1 cellular context compared by ENCODE assay signal in genomic region chr12:70242695-70243509, GRCh38.
TF ChIP-seq lines count a peak whose summit lies in the region.

A gene with protein sequence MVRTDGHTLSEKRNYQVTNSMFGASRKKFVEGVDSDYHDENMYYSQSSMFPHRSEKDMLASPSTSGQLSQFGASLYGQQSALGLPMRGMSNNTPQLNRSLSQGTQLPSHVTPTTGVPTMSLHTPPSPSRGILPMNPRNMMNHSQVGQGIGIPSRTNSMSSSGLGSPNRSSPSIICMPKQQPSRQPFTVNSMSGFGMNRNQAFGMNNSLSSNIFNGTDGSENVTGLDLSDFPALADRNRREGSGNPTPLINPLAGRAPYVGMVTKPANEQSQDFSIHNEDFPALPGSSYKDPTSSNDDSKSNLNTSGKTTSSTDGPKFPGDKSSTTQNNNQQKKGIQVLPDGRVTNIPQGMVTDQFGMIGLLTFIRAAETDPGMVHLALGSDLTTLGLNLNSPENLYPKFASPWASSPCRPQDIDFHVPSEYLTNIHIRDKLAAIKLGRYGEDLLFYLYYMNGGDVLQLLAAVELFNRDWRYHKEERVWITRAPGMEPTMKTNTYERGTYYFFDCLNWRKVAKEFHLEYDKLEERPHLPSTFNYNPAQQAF (plus strand): TSS chr12:70243433. CDS start chr12:70278227, 34,794 bp downstream.

TF ChIP-seq in GM12878, 131 proteins besides CTCF, POLR2A, EP300 and RAD21 (continued from another document and continues in another):
- TF ChIP-seq, protein P1, sequence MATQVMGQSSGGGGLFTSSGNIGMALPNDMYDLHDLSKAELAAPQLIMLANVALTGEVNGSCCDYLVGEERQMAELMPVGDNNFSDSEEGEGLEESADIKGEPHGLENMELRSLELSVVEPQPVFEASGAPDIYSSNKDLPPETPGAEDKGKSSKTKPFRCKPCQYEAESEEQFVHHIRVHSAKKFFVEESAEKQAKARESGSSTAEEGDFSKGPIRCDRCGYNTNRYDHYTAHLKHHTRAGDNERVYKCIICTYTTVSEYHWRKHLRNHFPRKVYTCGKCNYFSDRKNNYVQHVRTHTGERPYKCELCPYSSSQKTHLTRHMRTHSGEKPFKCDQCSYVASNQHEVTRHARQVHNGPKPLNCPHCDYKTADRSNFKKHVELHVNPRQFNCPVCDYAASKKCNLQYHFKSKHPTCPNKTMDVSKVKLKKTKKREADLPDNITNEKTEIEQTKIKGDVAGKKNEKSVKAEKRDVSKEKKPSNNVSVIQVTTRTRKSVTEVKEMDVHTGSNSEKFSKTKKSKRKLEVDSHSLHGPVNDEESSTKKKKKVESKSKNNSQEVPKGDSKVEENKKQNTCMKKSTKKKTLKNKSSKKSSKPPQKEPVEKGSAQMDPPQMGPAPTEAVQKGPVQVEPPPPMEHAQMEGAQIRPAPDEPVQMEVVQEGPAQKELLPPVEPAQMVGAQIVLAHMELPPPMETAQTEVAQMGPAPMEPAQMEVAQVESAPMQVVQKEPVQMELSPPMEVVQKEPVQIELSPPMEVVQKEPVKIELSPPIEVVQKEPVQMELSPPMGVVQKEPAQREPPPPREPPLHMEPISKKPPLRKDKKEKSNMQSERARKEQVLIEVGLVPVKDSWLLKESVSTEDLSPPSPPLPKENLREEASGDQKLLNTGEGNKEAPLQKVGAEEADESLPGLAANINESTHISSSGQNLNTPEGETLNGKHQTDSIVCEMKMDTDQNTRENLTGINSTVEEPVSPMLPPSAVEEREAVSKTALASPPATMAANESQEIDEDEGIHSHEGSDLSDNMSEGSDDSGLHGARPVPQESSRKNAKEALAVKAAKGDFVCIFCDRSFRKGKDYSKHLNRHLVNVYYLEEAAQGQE (IDR thresholded peaks at IDR 0.05; ENCODE audit: low read depth, low read length) = no peak
- TF ChIP-seq E2F8 (IDR thresholded peaks at IDR 0.05; ENCODE audit: low read depth, partially characterized antibody) (no peak), ZNF207 (IDR thresholded peaks at IDR 0.05; ENCODE audit: borderline replicate concordance) (no peak), DPF2 (IDR thresholded peaks at IDR 0.05) (peak; percentile 62; the same call in 1 of the 2 replicates), POLR2AphosphoS2 (IDR thresholded peaks at IDR 0.05; ENCODE audit: low read depth, low read length) (0 out of 2 replicates have a peak, but pooled peaks have one; percentile 27), BACH1 (IDR thresholded peaks at IDR 0.05; ENCODE audit: borderline replicate concordance) (0 out of 2 replicates have a peak, but pooled peaks have one; percentile 27), NFXL1 (IDR thresholded peaks at IDR 0.05; ENCODE audit: borderline replicate concordance) (no peak), TCF3 (IDR thresholded peaks at IDR 0.05; ENCODE audit: borderline replicate concordance, insufficient read depth, low read depth, low read length) (0 out of 2 replicates have a peak, but pooled peaks have one; percentile 8), POLR2AphosphoS5 (IDR thresholded peaks at IDR 0.05; ENCODE audit: low read length) (peak; percentile 87), SMAD5 (IDR thresholded peaks at IDR 0.05; ENCODE audit: low read depth) (no peak; the same call in 1 of the 2 replicates), PAX5 (IDR thresholded peaks at IDR 0.05; ENCODE audit: borderline replicate concordance, low read depth, low read length) (peak; percentile 72; the same call in 1 of the 2 replicates), SMAD1 (IDR thresholded peaks at IDR 0.05; ENCODE audit: low read depth, partially characterized antibody) (no peak), ZNF622 (IDR thresholded peaks at IDR 0.05) (no peak), RB1 (IDR thresholded peaks at IDR 0.05; ENCODE audit: borderline replicate concordance) (no peak; the same call in 1 of the 2 replicates), ZNF217 (IDR thresholded peaks at IDR 0.05) (no peak), TAF1 (IDR thresholded peaks at IDR 0.05; ENCODE audit: borderline replicate concordance, low read depth, low read length) (peak; percentile 80; the same call in 1 of the 2 replicates), GATAD2B (conservative IDR thresholded peaks at IDR 0.05; ENCODE audit: low read depth) (peak; percentile 81), ASH2L (IDR thresholded peaks at IDR 0.05; ENCODE audit: borderline replicate concordance, low read depth) (0 out of 2 replicates have a peak, but pooled peaks have one; percentile 48), NFIC (IDR thresholded peaks at IDR 0.05; ENCODE audit: low read depth, low read length) (no peak), PRDM15 (CRISPR knock-in tag; IDR thresholded peaks at IDR 0.05) (no peak), ZNF384 (IDR thresholded peaks at IDR 0.05; ENCODE audit: borderline replicate concordance, low read depth, low read length) (peak; percentile 55; the same call in 1 of the 2 replicates), ZBTB4 (CRISPR knock-in tag; IDR thresholded peaks at IDR 0.05) (no peak), ZBTB40 (IDR thresholded peaks at IDR 0.05; ENCODE audit: borderline replicate concordance) (0 out of 2 replicates have a peak, but pooled peaks have one; percentile 19), IRF5 (IDR thresholded peaks at IDR 0.05; ENCODE audit: borderline replicate concordance) (no peak), SIX5 (IDR thresholded peaks at IDR 0.05; ENCODE audit: low read depth, low read length, severe bottlenecking) (peak; percentile 64)
- TF ChIP-seq, protein P2, sequence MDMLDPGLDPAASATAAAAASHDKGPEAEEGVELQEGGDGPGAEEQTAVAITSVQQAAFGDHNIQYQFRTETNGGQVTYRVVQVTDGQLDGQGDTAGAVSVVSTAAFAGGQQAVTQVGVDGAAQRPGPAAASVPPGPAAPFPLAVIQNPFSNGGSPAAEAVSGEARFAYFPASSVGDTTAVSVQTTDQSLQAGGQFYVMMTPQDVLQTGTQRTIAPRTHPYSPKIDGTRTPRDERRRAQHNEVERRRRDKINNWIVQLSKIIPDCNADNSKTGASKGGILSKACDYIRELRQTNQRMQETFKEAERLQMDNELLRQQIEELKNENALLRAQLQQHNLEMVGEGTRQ (IDR thresholded peaks at IDR 0.05; ENCODE audit: borderline replicate concordance, low read depth, low read length) = no peak
- TF ChIP-seq, protein P3, sequence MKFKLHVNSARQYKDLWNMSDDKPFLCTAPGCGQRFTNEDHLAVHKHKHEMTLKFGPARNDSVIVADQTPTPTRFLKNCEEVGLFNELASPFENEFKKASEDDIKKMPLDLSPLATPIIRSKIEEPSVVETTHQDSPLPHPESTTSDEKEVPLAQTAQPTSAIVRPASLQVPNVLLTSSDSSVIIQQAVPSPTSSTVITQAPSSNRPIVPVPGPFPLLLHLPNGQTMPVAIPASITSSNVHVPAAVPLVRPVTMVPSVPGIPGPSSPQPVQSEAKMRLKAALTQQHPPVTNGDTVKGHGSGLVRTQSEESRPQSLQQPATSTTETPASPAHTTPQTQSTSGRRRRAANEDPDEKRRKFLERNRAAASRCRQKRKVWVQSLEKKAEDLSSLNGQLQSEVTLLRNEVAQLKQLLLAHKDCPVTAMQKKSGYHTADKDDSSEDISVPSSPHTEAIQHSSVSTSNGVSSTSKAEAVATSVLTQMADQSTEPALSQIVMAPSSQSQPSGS (IDR thresholded peaks at IDR 0.05; ENCODE audit: low read length) = no peak
- TF ChIP-seq, protein P4, sequence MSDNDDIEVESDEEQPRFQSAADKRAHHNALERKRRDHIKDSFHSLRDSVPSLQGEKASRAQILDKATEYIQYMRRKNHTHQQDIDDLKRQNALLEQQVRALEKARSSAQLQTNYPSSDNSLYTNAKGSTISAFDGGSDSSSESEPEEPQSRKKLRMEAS (IDR thresholded peaks at IDR 0.05; ENCODE audit: low read depth, low read length) = no peak
